Comparison of ENCODE assay signal across 16 cellular contexts in genomic region chr2:148554459-148555247, GRCh38.
DNase-seq lines count a peak whose midpoint lies in the region; ATAC-seq, FAIRE-seq and TF ChIP-seq lines count a peak whose summit lies in the region.
"Had no signal": no experiment of that assay in that cellular context is flagged by ENCODE, and none has a peak within 500 bp of the region (broad histone marks: within the 10 kb centered on the region; RNA-seq: fewer than 3 reads in every experiment).

No MANE protein-coding gene starts in this region.

- no peak overlapping the region for H3K4ac ChIP-seq in H9 (ENCODE audit: low read depth, low read length)

- no peak overlapping the region for H2BK20ac ChIP-seq in H9 (ENCODE audit: low read depth, low read length, poor library complexity, severe bottlenecking)

- peaks cover 3 to 7% of the 10 kb centered on the region in 2 experiments; a peak in 4 of 5 replicates for H3K9me3 Mint-ChIP-seq in H9

- H3K9ac ChIP-seq in BLaER1 treated with 17β-estradiol and CSF1 and Interleukin-3, amounts not matched to agents 10 nM and 100 nM, result no peak overlapping the region
- H3K9ac ChIP-seq in H9 (ENCODE audit: extremely low read depth, insufficient read length, low read length) (no peak overlapping the region), iPS-20b (ENCODE audit: low read depth, low read length) (no peak overlapping the region)

- WGBS in H9 (ENCODE audit: extremely low coverage, insufficient read length, low lambda C conversion rate), result no CpG with 5 or more reads among the region's 6 CpGs

- no peak overlapping the region for H4K5ac ChIP-seq in H9 (ENCODE audit: insufficient read length, low read depth, low read length)

- no peaks in the 10 kb centered on the region for H3K4me1 Mint-ChIP-seq in H9
- H3K4me1 Mint-ChIP-seq: B cell had no signal

- no peak overlapping the region for H4K91ac ChIP-seq in H9 (ENCODE audit: insufficient read length, low read depth, low read length)

- TF ChIP-seq CTCF in H9 (conservative IDR thresholded peaks at IDR 0.05), result no peak

- no peak overlapping the region for H3T11ph ChIP-seq in H9 (ENCODE audit: low read length)

- no peak overlapping the region for H2AFZ ChIP-seq in H9 (ENCODE audit: low read length)

- H3K4me2 ChIP-seq in BLaER1 treated with 17β-estradiol and CSF1 and Interleukin-3, amounts not matched to agents 10 nM and 100 nM, result peak overlapping the region in 7 of 11 experiments; percentile 20 to 85 (median 78); a peak in 8 of 22 replicates
- H3K4me2 ChIP-seq in H9 (ENCODE audit: insufficient read depth, insufficient read length, low read length), result peak overlapping the region; percentile 41

- no peak for FAIRE-seq in GM12891 (lab: Jason Lieb, UNC)
- FAIRE-seq: bronchial epithelial cell had no signal

- H3K23me2 ChIP-seq in H9 (ENCODE audit: insufficient read length, low read depth, low read length, poor library complexity, severe bottlenecking), result no peaks in the 10 kb centered on the region

- H3K36me3 ChIP-seq in BLaER1 treated with 17β-estradiol and CSF1 and Interleukin-3, amounts not matched to agents 10 nM and 100 nM, result no peaks in the 10 kb centered on the region
- no peaks in the 10 kb centered on the region for H3K36me3 ChIP-seq in iPS-20b (ENCODE audit: insufficient read depth, low read depth, low read length)
- H3K36me3 ChIP-seq: prostate gland, suprapubic skin had no signal

- no peak overlapping the region for H3K27ac Mint-ChIP-seq in H9
- H3K27ac Mint-ChIP-seq: B cell; effector memory CD8-positive, alpha-beta T cell had no signal

- H2BK12ac ChIP-seq in H9 (ENCODE audit: insufficient read length, low read depth, low read length), result no peak overlapping the region

- no peak for TF ChIP-seq POLR2A in GM12891 (IDR thresholded peaks at IDR 0.05; ENCODE audit: low read depth, low read length)

- H3K9me3 ChIP-seq in BLaER1 treated with 17β-estradiol and CSF1 and Interleukin-3, amounts not matched to agents 10 nM and 100 nM (replicated peaks in 1 of 11), result peaks cover 0 to 18% (median 7%) of the 10 kb centered on the region in 11 experiments; a peak in 10 of 22 replicates
- H3K9me3 ChIP-seq in H9 (ENCODE audit: control insufficient read depth, low read depth, low read length) (no peaks in the 10 kb centered on the region), iPS-20b (ENCODE audit: insufficient read depth, low read depth, low read length) (no peaks in the 10 kb centered on the region; the same call in 1 of the 2 replicates)
- H3K9me3 ChIP-seq: prostate gland, suprapubic skin had no signal

- H3K4me3 Mint-ChIP-seq in H9, result no peak overlapping the region
- H3K4me3 Mint-ChIP-seq: B cell; effector memory CD8-positive, alpha-beta T cell had no signal

- no peak overlapping the region for H3K4me3 ChIP-seq in BLaER1 treated with 17β-estradiol and CSF1 and Interleukin-3, amounts not matched to agents 10 nM and 100 nM
- H3K4me3 ChIP-seq in iPS-20b (ENCODE audit: low read length), result peak overlapping the region; percentile 23; the same call in 1 of the 2 replicates
- H3K4me3 ChIP-seq: prostate gland, suprapubic skin had no signal

- H4K20me1 ChIP-seq in BLaER1 treated with 17β-estradiol and CSF1 and Interleukin-3, amounts not matched to agents 10 nM and 100 nM, result no peaks in the 10 kb centered on the region
- H4K20me1 ChIP-seq in H9 (ENCODE audit: control insufficient read depth, insufficient read depth, insufficient read length), result no peaks in the 10 kb centered on the region

- ATAC-seq in GM21786 (IDR thresholded peaks at IDR 0.05; ENCODE audit: unreplicated experiment) (no peak), GM18520 (IDR thresholded peaks at IDR 0.05; ENCODE audit: unreplicated experiment) (no peak)
- ATAC-seq: effector memory CD8-positive, alpha-beta T cell had no signal

- no peaks in the 10 kb centered on the region for H3K79me2 ChIP-seq in H9 (ENCODE audit: insufficient read depth, low read length)

- H3K14ac ChIP-seq in H9 (ENCODE audit: insufficient read depth, low read length), result no peak overlapping the region

- H3K36me3 Mint-ChIP-seq in H9 (ENCODE audit: insufficient read depth in 1 of 3, low read depth in 3 of 3), result peaks cover 3 to 16% (median 5%) of the 10 kb centered on the region in 3 experiments

- H3K27ac ChIP-seq in BLaER1 treated with 17β-estradiol and CSF1 and Interleukin-3, amounts not matched to agents 10 nM and 100 nM, result peak overlapping the region in 2 of 11 experiments; percentile 34 to 76; a peak in 3 of 22 replicates
- H3K27ac ChIP-seq in H9 (ENCODE audit: insufficient read length, low read depth, low read length) (no peak overlapping the region), iPS-20b (ENCODE audit: low read length) (no peak overlapping the region)
- H3K27ac ChIP-seq: prostate gland, suprapubic skin had no signal

- no peak overlapping the region for H2BK15ac ChIP-seq in H9 (ENCODE audit: low read depth, low read length)

- no peaks in the 10 kb centered on the region for H3K27me3 ChIP-seq in BLaER1 treated with 17β-estradiol and CSF1 and Interleukin-3, amounts not matched to agents 10 nM and 100 nM
- H3K27me3 ChIP-seq in H9 (ENCODE audit: insufficient read depth, low read length) (no peaks in the 10 kb centered on the region; the same call in 1 of the 2 replicates), iPS-20b (ENCODE audit: insufficient read depth, low read length) (peaks cover 11% of the 10 kb centered on the region; the same call in 1 of the 2 replicates)
- H3K27me3 ChIP-seq: suprapubic skin had no signal

- H3K18ac ChIP-seq in H9 (ENCODE audit: insufficient read length, low read depth, low read length), result no peak overlapping the region

- peaks cover 10 to 36% (median 31%) of the 10 kb centered on the region in 10 experiments for H3K4me1 ChIP-seq in BLaER1 treated with 17β-estradiol and CSF1 and Interleukin-3, amounts not matched to agents 10 nM and 100 nM
- H3K4me1 ChIP-seq in H9 (ENCODE audit: insufficient read depth, low read length), result peaks cover 18% of the 10 kb centered on the region; the same call in 1 of the 2 replicates
- peaks cover 24% of the 10 kb centered on the region for H3K4me1 ChIP-seq in iPS-20b (ENCODE audit: insufficient read depth, low read length)
- H3K4me1 ChIP-seq: prostate gland, suprapubic skin had no signal

- no peak overlapping the region for H4K8ac ChIP-seq in H9 (replicated peaks; ENCODE audit: insufficient read length, low read depth, low read length)

- no peak overlapping the region for H3K56ac ChIP-seq in H9 (ENCODE audit: insufficient read length, low read depth, low read length)

- H3K27me3 Mint-ChIP-seq in H9 (ENCODE audit: low read depth), result peaks cover 13% of the 10 kb centered on the region

- no peak overlapping the region for H3K23ac ChIP-seq in H9 (ENCODE audit: insufficient read length, low read depth, low read length)

- no peak overlapping the region for H2BK120ac ChIP-seq in H9 (ENCODE audit: low read depth, low read length, poor library complexity, severe bottlenecking)

- peak; percentile 87 for DNase-seq in H9
- peak; percentile 49 for DNase-seq in T1000 (lab: John Stamatoyannopoulos, UW)
- DNase-seq in GM12891 (ENCODE audit: insufficient read length, low spot score), result no peak
- no peak for DNase-seq in NCI-H146 treated with DMSO at 0.1 percent for 48 hours (lab: John Stamatoyannopoulos, UW; ENCODE audit: unreplicated experiment)
- DNase-seq: activated naive CD4-positive, alpha-beta T cell treated with Interleukin-2 at 50 U/mL for 16 hours; effector memory CD8-positive, alpha-beta T cell; NCI-H146; NCI-H510A treated with DMSO at 0.1 percent for 48 hours had no signal

- H3K79me1 ChIP-seq in H9 (ENCODE audit: insufficient read depth, low read depth, low read length, poor library complexity, severe bottlenecking), result no peaks in the 10 kb centered on the region

- no peak overlapping the region for H2AK5ac ChIP-seq in H9 (ENCODE audit: insufficient read length, low read length)

- H2BK5ac ChIP-seq in H9 (ENCODE audit: insufficient read length, low read length), result no peak overlapping the region

TF ChIP-seq in GM12891, 5 proteins besides CTCF, POLR2A, EP300 and RAD21:
- TF ChIP-seq PAX5 (IDR thresholded peaks at IDR 0.05; ENCODE audit: insufficient read depth, low read length, severe bottlenecking) (no peak), POU2F2 (IDR thresholded peaks at IDR 0.05; ENCODE audit: low read depth, low read length) (no peak), POLR2AphosphoS5 (IDR thresholded peaks at IDR 0.05; ENCODE audit: low read depth, low read length) (no peak), SPI1 (IDR thresholded peaks at IDR 0.05; ENCODE audit: low read depth, low read length) (no peak), TAF1 (IDR thresholded peaks at IDR 0.05; ENCODE audit: low read depth, low read length) (no peak)
TF ChIP-seq in GM12891: peak in this region for 0.

Comparison
In these comparisons a context has a peak if more than half of its experiments do, and no peak if none do; other contexts are left out.
1. DNase-seq: peak in H9 (single experiment) and T1000 (single experiment); none in GM12891 (single experiment) and NCI-H146 treated with DMSO at 0.1 percent for 48 hours (single experiment).